23 cellular contexts compared by ENCODE assay signal in genomic region chr16:89253548-89254287, GRCh38.
"Had no signal": no experiment of that assay in that cellular context is flagged by ENCODE, and none has a peak within 500 bp of the region (broad histone marks: within the 10 kb centered on the region; RNA-seq: fewer than 3 reads in every experiment).

No MANE protein-coding gene starts in this region.

- H3K4me1 ChIP-seq: parathyroid adenoma had no signal

- H3K36me3 ChIP-seq: adrenal gland, ascending aorta, brain microvascular endothelial cell, heart right ventricle, neutrophil, tibial artery, WERI-Rb-1 had no signal

- H3K9me3 ChIP-seq: ascending aorta, neutrophil, tibial artery had no signal

- H2AFZ ChIP-seq: parathyroid adenoma had no signal

- ATAC-seq: activated CD8-positive, alpha-beta memory T cell treated with anti-CD3 and anti-CD28 coated beads, Interleukin-2, amount 10 ng/mL, durations not matched to agents 7 days and 5 days; activated CD8-positive, alpha-beta T cell treated with anti-CD3 and anti-CD28 coated beads for 36 hours; heart right ventricle; left cardiac atrium; natural killer cell; right cardiac atrium; stimulated activated naive CD8-positive, alpha-beta T cell treated with anti-CD3 and anti-CD28 coated beads, Interleukin-15, amount 100 ng/mL, for 72 hours had no signal

- H3K27ac ChIP-seq: adrenal gland, ascending aorta, brain microvascular endothelial cell, heart right ventricle, parathyroid adenoma, tibial artery, WERI-Rb-1 had no signal

- H3K27me3 ChIP-seq: adrenal gland, ascending aorta, brain microvascular endothelial cell had no signal

- DNase-seq: activated CD4-positive, alpha-beta T cell treated with anti-CD3 and anti-CD28 coated beads, Interleukin-2, amount 10 ng/mL, durations not matched to agents 7 days and 5 days; activated CD4-positive, CD25-positive, alpha-beta regulatory T cell treated with anti-CD3 and anti-CD28 coated beads, Interleukin-2, amount 50 U/mL, for 72 hours; activated CD8-positive, alpha-beta memory T cell treated with anti-CD3 and anti-CD28 coated beads, Interleukin-2, amount 10 ng/mL, durations not matched to agents 7 days and 5 days; activated CD8-positive, alpha-beta T cell treated with anti-CD3 and anti-CD28 coated beads for 36 hours; activated gamma-delta T cell treated with Interleukin-2 at 50 U/mL for 16 hours; activated T-cell treated with anti-CD3 and anti-CD28 coated beads for 4 hours; adrenal gland; brain microvascular endothelial cell; caudate nucleus; effector CD4-positive, alpha-beta T cell; heart right ventricle; left cardiac atrium; midbrain; natural killer cell; right cardiac atrium; stimulated activated CD4-positive, alpha-beta T cell treated with anti-CD3 and anti-CD28 coated beads, Interleukin-12 subunit alpha, Interleukin-12 subunit beta, amount 100 ng/mL, for 4 hours; stimulated activated CD4-positive, alpha-beta T cell treated with anti-CD3 and anti-CD28 coated beads, Interleukin-4, amount 100 ng/mL, for 4 hours; stimulated activated naive CD8-positive, alpha-beta T cell treated with anti-CD3 and anti-CD28 coated beads, Interleukin-15, amount 100 ng/mL, for 72 hours; tibial artery; WERI-Rb-1 had no signal

- H3K9ac ChIP-seq: parathyroid adenoma had no signal

- H3K4me3 ChIP-seq: adrenal gland, ascending aorta, heart right ventricle, tibial artery had no signal
